8 cellular contexts compared by ENCODE assay signal in the genomic region with DNA sequence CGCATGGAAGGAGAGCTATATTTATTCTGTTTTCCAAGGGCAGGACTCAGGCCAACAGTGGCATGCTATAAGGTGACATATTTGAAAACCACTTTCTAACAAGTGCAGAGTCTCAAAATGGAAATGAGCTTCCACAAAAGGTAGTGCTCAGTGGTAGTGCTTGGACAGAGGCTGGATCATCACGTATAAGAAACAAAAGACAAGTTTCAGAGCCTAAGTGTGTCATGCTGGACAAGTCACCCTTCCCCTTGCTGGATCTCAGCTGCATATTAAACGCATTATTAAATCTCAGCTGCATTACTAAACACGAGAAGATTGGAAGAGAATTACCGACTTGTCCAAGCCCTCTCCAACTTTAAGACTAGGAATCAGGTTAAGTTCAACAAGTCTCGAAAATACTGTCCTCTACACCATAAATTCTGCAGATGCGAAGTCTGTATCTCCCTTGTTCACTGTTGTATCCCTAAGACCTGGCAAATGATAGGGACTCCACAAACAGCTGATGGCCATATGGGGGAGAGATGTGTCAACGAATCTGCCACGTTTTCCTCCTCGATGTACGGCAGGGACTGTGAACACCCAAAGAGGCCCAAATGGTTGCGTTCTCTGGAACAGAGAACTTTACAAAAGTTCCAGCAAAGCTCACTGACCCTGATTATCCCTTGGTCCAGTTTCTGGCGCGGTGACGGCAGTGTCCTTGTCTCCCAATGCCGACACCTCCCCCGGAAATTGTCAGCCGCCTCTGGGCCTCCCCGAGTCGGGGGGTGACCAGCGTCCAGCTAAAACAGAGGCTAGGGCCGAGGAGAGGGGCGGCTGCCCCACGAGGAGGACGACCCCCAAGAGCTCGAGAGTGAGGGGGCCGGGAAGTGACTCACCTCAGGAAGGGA. TPM values are rescaled to one million over a fixed set of nuclear protein-coding genes. Genes with fewer than 3 reads are reported as not detected.
DNase-seq lines count a peak whose midpoint lies in the region; ATAC-seq and TF ChIP-seq lines count a peak whose summit lies in the region.

No MANE protein-coding gene starts in this region.

- no peak overlapping the region for H3K27ac Mint-ChIP-seq in activated naive CD8-positive, alpha-beta T cell treated with anti-CD3 and anti-CD28 coated beads, Interleukin-2, amount 10 ng/mL, durations not matched to agents 7 days and 5 days
- no peak overlapping the region for H3K27ac Mint-ChIP-seq in activated naive CD8-positive, alpha-beta T cell treated with anti-CD3 and anti-CD28 coated beads for 36 hours

- H3K4me3 ChIP-seq in right atrium auricular region (peak overlapping the region; percentile 96), skeletal muscle satellite cell (ENCODE audit: low read length) (peak overlapping the region; percentile 100)

- H3K4me3 Mint-ChIP-seq in activated naive CD8-positive, alpha-beta T cell treated with anti-CD3 and anti-CD28 coated beads, Interleukin-2, amount 10 ng/mL, durations not matched to agents 7 days and 5 days, result no peak overlapping the region
- H3K4me3 Mint-ChIP-seq in activated naive CD8-positive, alpha-beta T cell treated with anti-CD3 and anti-CD28 coated beads for 36 hours, result no peak overlapping the region

- H3K9me3 ChIP-seq in right atrium auricular region (no peaks in the 10 kb centered on the region), skeletal muscle satellite cell (replicated peaks; ENCODE audit: low read length) (no peaks in the 10 kb centered on the region)

- DNase-seq in activated naive CD8-positive, alpha-beta T cell treated with anti-CD3 and anti-CD28 coated beads, Interleukin-2, amount 10 ng/mL, durations not matched to agents 7 days and 5 days, result no peak
- no peak for DNase-seq in activated naive CD8-positive, alpha-beta T cell treated with anti-CD3 and anti-CD28 coated beads for 36 hours
- no peak for DNase-seq in right atrium auricular region (ENCODE audit: low spot score)
- no peak for DNase-seq in T1000 (lab: John Stamatoyannopoulos, UW)
- no peak for DNase-seq in activated CD4-positive, alpha-beta T cell treated with anti-CD3 and anti-CD28 coated beads for 4 hours

- H3K9ac ChIP-seq in skeletal muscle satellite cell (ENCODE audit: low read depth, low read length), result peak overlapping the region; percentile 100

- peaks cover 2% of the 10 kb centered on the region for H3K36me3 Mint-ChIP-seq in activated naive CD8-positive, alpha-beta T cell treated with anti-CD3 and anti-CD28 coated beads, Interleukin-2, amount 10 ng/mL, durations not matched to agents 7 days and 5 days
- peaks cover 3% of the 10 kb centered on the region for H3K36me3 Mint-ChIP-seq in activated naive CD8-positive, alpha-beta T cell treated with anti-CD3 and anti-CD28 coated beads for 36 hours

- no peaks in the 10 kb centered on the region for H3K9me3 Mint-ChIP-seq in activated naive CD8-positive, alpha-beta T cell treated with anti-CD3 and anti-CD28 coated beads, Interleukin-2, amount 10 ng/mL, durations not matched to agents 7 days and 5 days
- H3K9me3 Mint-ChIP-seq in activated naive CD8-positive, alpha-beta T cell treated with anti-CD3 and anti-CD28 coated beads for 36 hours, result no peaks in the 10 kb centered on the region

- no peaks in the 10 kb centered on the region for H3K27me3 ChIP-seq in right atrium auricular region
- no peaks in the 10 kb centered on the region for H3K27me3 ChIP-seq in skeletal muscle satellite cell (ENCODE audit: control insufficient read depth, insufficient read depth, low read length)

- H3K36me3 ChIP-seq in right atrium auricular region, result no peaks in the 10 kb centered on the region
- no peaks in the 10 kb centered on the region for H3K36me3 ChIP-seq in skeletal muscle satellite cell (ENCODE audit: insufficient read depth, low read length)

- POLR2A ChIA-PET in activated naive CD8-positive, alpha-beta T cell treated with anti-CD3 and anti-CD28 coated beads, Interleukin-2, amount 10 ng/mL, durations not matched to agents 7 days and 5 days (lab: Charles Lee), result interaction anchor here (0.7 to 2.3 kb wide), 5 partner anchors 8 to 278 kb away, joined by 3 to 11 read pairs (median 4); a partner anchor contains a TSS

- no peaks in the 10 kb centered on the region for H3K27me3 Mint-ChIP-seq in activated naive CD8-positive, alpha-beta T cell treated with anti-CD3 and anti-CD28 coated beads, Interleukin-2, amount 10 ng/mL, durations not matched to agents 7 days and 5 days
- H3K27me3 Mint-ChIP-seq in activated naive CD8-positive, alpha-beta T cell treated with anti-CD3 and anti-CD28 coated beads for 36 hours, result no peaks in the 10 kb centered on the region

- H3K4me2 ChIP-seq in skeletal muscle satellite cell (ENCODE audit: low read length), result peak overlapping the region; percentile 93

- H3K27ac ChIP-seq in VCaP (peak overlapping the region; percentile 66), right atrium auricular region (peak overlapping the region; percentile 87 to 90)

- peak; percentile 34 for ATAC-seq in activated naive CD8-positive, alpha-beta T cell treated with anti-CD3 and anti-CD28 coated beads, Interleukin-2, amount 10 ng/mL, durations not matched to agents 7 days and 5 days (ENCODE audit: low read depth)
- ATAC-seq in HG03039 (IDR thresholded peaks at IDR 0.05; ENCODE audit: unreplicated experiment), result peak; percentile 26

- H3K4me1 Mint-ChIP-seq in activated naive CD8-positive, alpha-beta T cell treated with anti-CD3 and anti-CD28 coated beads, Interleukin-2, amount 10 ng/mL, durations not matched to agents 7 days and 5 days, result peaks cover 13% of the 10 kb centered on the region
- peaks cover 9% of the 10 kb centered on the region for H3K4me1 Mint-ChIP-seq in activated naive CD8-positive, alpha-beta T cell treated with anti-CD3 and anti-CD28 coated beads for 36 hours

- H3K4me1 ChIP-seq in right atrium auricular region (peaks cover 0 to 27% of the 10 kb centered on the region in 2 donors), skeletal muscle satellite cell (ENCODE audit: control insufficient read depth, insufficient read depth, low read length) (peaks cover 26% of the 10 kb centered on the region)

- no peak for TF ChIP-seq CTCF in VCaP (conservative IDR thresholded peaks at IDR 0.05)
- no peak for TF ChIP-seq CTCF in right atrium auricular region (IDR thresholded peaks at IDR 0.05)

RNA-seq across cellular contexts. Expression of a gene that starts 0.6 kb away (rescaled TPM):
- total RNA-seq in activated naive CD8-positive, alpha-beta T cell treated with anti-CD3 and anti-CD28 coated beads, Interleukin-2, amount 10 ng/mL, durations not matched to agents 7 days and 5 days, result 10 to 100 TPM; 20.1 to 22.1 TPM
- 10 to 100 TPM; 48.1 to 49.9 TPM for total RNA-seq in activated naive CD8-positive, alpha-beta T cell treated with anti-CD3 and anti-CD28 coated beads for 36 hours
- total RNA-seq in right atrium auricular region, result 10 to 100 TPM; 15.3 to 17.3 TPM
- 45.9 TPM in 2 replicates for total RNA-seq in skeletal muscle satellite cell (2012; rRNA removed)

RNA-seq across cellular contexts. Expression of a gene that starts 32.3 kb away (rescaled TPM):
- total RNA-seq in activated naive CD8-positive, alpha-beta T cell treated with anti-CD3 and anti-CD28 coated beads, Interleukin-2, amount 10 ng/mL, durations not matched to agents 7 days and 5 days, result not detected
- total RNA-seq in activated naive CD8-positive, alpha-beta T cell treated with anti-CD3 and anti-CD28 coated beads for 36 hours, result not detected
- total RNA-seq in right atrium auricular region, result under 1 TPM; 0.12 to 0.44 TPM
- not detected in 2 replicates for total RNA-seq in skeletal muscle satellite cell (2012; rRNA removed)
